Comparison of ENCODE assay signal across 10 cellular contexts in genomic region chr17:57868775-57869598, GRCh38. TPM values are rescaled to one million over a fixed set of nuclear protein-coding genes. Genes with fewer than 3 reads are reported as not detected.
A peak's percentile ranks its signal among the peaks of the same experiment; 100 is the strongest.
DNase-seq lines count a peak whose midpoint lies in the region; ATAC-seq, FAIRE-seq and TF ChIP-seq lines count a peak whose summit lies in the region.
"Had no signal": no experiment of that assay in that cellular context is flagged by ENCODE, and none has a peak within 500 bp of the region (broad histone marks: within the 10 kb centered on the region; RNA-seq: fewer than 3 reads in every experiment).

No MANE protein-coding gene starts in this region.

- WGBS in ovary, 3 donors: 78 to 81% (median 80%) methylated on average over 17 of the region's 17 CpGs

- H3K27me3 ChIP-seq in BLaER1 treated with 17β-estradiol and CSF1 and Interleukin-3, amounts not matched to agents 10 nM and 100 nM: peaks cover 0 to 11% (median 0%) of the 10 kb centered on the region in 11 experiments; a peak in 3 of 22 replicates
- H3K27me3 ChIP-seq in dorsolateral prefrontal cortex (no peaks in the 10 kb centered on the region), ovary (no peaks in the 10 kb centered on the region), BE2C (no peaks in the 10 kb centered on the region)

- no peak for ATAC-seq in HG02970 (IDR thresholded peaks at IDR 0.05; ENCODE audit: low FRiP score, unreplicated experiment)

- TF ChIP-seq CTCF in dorsolateral prefrontal cortex (IDR thresholded peaks at IDR 0.05 in 54 of 56, conservative IDR thresholded peaks at IDR 0.05 in 2 of 56; ENCODE audit: low read depth in 1 of 56, partially characterized antibody in 56 of 56) (no peak), ovary (IDR thresholded peaks at IDR 0.05) (no peak), BE2C (IDR thresholded peaks at IDR 0.05; ENCODE audit: low read depth, low read length) (no peak)

- peak overlapping the region; percentile 18 to 97 (median 92); a peak in 20 of 22 replicates for H3K27ac ChIP-seq in BLaER1 treated with 17β-estradiol and CSF1 and Interleukin-3, amounts not matched to agents 10 nM and 100 nM
- H3K27ac ChIP-seq in dorsolateral prefrontal cortex (peak overlapping the region in 55 of 59 donors; percentile 10 to 84 (median 74)), ovary (peak overlapping the region; percentile 27 to 66)

- peak overlapping the region; percentile 75 to 100 (median 99) for H3K4me2 ChIP-seq in BLaER1 treated with 17β-estradiol and CSF1 and Interleukin-3, amounts not matched to agents 10 nM and 100 nM

- H3K4me3 ChIP-seq in BLaER1 treated with 17β-estradiol and CSF1 and Interleukin-3, amounts not matched to agents 10 nM and 100 nM: peak overlapping the region in 4 of 10 experiments; percentile 6 to 35 (median 16); a peak in 3 of 20 replicates
- H3K4me3 ChIP-seq in dorsolateral prefrontal cortex: no peak overlapping the region
- H3K4me3 ChIP-seq in ovary: no peak overlapping the region
- no peak overlapping the region for H3K4me3 ChIP-seq in BE2C (ENCODE audit: low read depth, low read length)

- TF ChIP-seq EP300 in ovary (IDR thresholded peaks at IDR 0.05): no peak

- no peaks in the 10 kb centered on the region for H3K9me3 ChIP-seq in BLaER1 treated with 17β-estradiol and CSF1 and Interleukin-3, amounts not matched to agents 10 nM and 100 nM (replicated peaks in 1 of 11)
- H3K9me3 ChIP-seq in ovary (no peaks in the 10 kb centered on the region), BE2C (no peaks in the 10 kb centered on the region)

- peaks cover 0 to 46% (median 0%) of the 10 kb centered on the region in 11 experiments; a peak in 5 of 22 replicates for H4K20me1 ChIP-seq in BLaER1 treated with 17β-estradiol and CSF1 and Interleukin-3, amounts not matched to agents 10 nM and 100 nM

- DNase-seq in MV-4-11 (lab: John Stamatoyannopoulos, UW) (peak; percentile 98), dorsolateral prefrontal cortex (peak in 1 of 10 donors; percentile 41), ovary (no peak), HTR-8/SVneo (ENCODE audit: insufficient read length, low spot score) (no peak), BE2C (no peak)
- DNase-seq in activated CD4-positive, alpha-beta T cell treated with anti-CD3 and anti-CD28 coated beads, Interleukin-2, amount 50 U/mL, for 1 hour: no peak
- DNase-seq: NCI-H1417 treated with DMSO at 0.1 percent for 48 hours had no signal

- FAIRE-seq in HTR-8/SVneo (lab: Jason Lieb, UNC): no peak
- FAIRE-seq: TTC549 had no signal

- TF ChIP-seq POLR2A in ovary (IDR thresholded peaks at IDR 0.05): no peak

- H3K4me1 ChIP-seq in BLaER1 treated with 17β-estradiol and CSF1 and Interleukin-3, amounts not matched to agents 10 nM and 100 nM: peaks cover 72 to 100% (median 99%) of the 10 kb centered on the region in 10 experiments
- H3K4me1 ChIP-seq in ovary (ENCODE audit: insufficient read depth) (peaks cover 12% of the 10 kb centered on the region), BE2C (peaks cover 17% of the 10 kb centered on the region)

- peaks cover 0 to 12% (median 0%) of the 10 kb centered on the region in 11 experiments; a peak in 2 of 22 replicates for H3K36me3 ChIP-seq in BLaER1 treated with 17β-estradiol and CSF1 and Interleukin-3, amounts not matched to agents 10 nM and 100 nM
- H3K36me3 ChIP-seq in ovary (no peaks in the 10 kb centered on the region), BE2C (no peaks in the 10 kb centered on the region)

- intact Hi-C loops in dorsolateral prefrontal cortex (cut with DNase I) (loop anchor here in 1 of 2 donors (10.0 kb wide), 1 partner anchor 216 kb away; the partner anchor contains the start of gene DYNLL2), ovary (cut with DNase I) (loop anchor here in 1 of 4 donors (5.0 kb wide), 1 partner anchor 83 kb away; no protein-coding TSS in a partner anchor)

- H3K9ac ChIP-seq in BLaER1 treated with 17β-estradiol and CSF1 and Interleukin-3, amounts not matched to agents 10 nM and 100 nM: peak overlapping the region in 9 of 11 experiments; percentile 45 to 88 (median 79); a peak in 17 of 22 replicates

RNA-seq across cellular contexts. Expression of gene MRPS23, which starts 19.1 kb away (rescaled TPM):
- total RNA-seq in dorsolateral prefrontal cortex (10 to 100 TPM; 32.8 to 72.7 (median 51.3) TPM), ovary (10 to 100 TPM; 12.2 to 37.9 (median 31.2) TPM)
- polyA plus RNA-seq in ovary: 10 to 100 TPM; 23.4 to 26.2 TPM
- 156 TPM for polyA plus RNA-seq in BE2C (2012; ENCODE audit: insufficient read depth, insufficient read length, low read depth)
